ENCODE assay signal across 8 cellular contexts in genomic region chr12:67269632-67270578, GRCh38. TPM values are rescaled to one million over a fixed set of nuclear protein-coding genes. Genes with fewer than 3 reads are reported as not detected.
A peak's percentile ranks its signal among the peaks of the same experiment; 100 is the strongest.
DNase-seq lines count a peak whose midpoint lies in the region; ATAC-seq and TF ChIP-seq lines count a peak whose summit lies in the region.

No MANE protein-coding gene starts in this region.

- no peaks in the 10 kb centered on the region for H3K9me2 ChIP-seq in OCI-LY1 (ENCODE audit: low read depth, low read length)

- POLR2A ChIA-PET in BJ (lab: Charles Lee) = interaction anchor here (0.6 to 1.2 kb wide), 2 partner anchors 95 to 165 kb away, joined by 3 read pairs; no protein-coding TSS in a partner anchor

- H3K27ac ChIP-seq in OCI-LY1 (ENCODE audit: low read depth, low read length, poor library complexity, severe bottlenecking) = peak overlapping the region; percentile 88
- H3K27ac ChIP-seq in neutrophil = peak overlapping the region; percentile 93
- H3K27ac ChIP-seq in suprapubic skin = peak overlapping the region; percentile 98

- no peaks in the 10 kb centered on the region; the same call in 1 of the 2 replicates for H3K36me3 ChIP-seq in BJ (ENCODE audit: control insufficient read depth, insufficient read depth, low read length)
- H3K36me3 ChIP-seq in OCI-LY1 (ENCODE audit: insufficient read depth, low read length) = peaks cover 24% of the 10 kb centered on the region
- H3K36me3 ChIP-seq in neutrophil = no peaks in the 10 kb centered on the region
- no peaks in the 10 kb centered on the region for H3K36me3 ChIP-seq in suprapubic skin

- H2AFZ ChIP-seq in OCI-LY1 (ENCODE audit: low read length) = no peak overlapping the region

- peak overlapping the region; percentile 80 for H3K4me2 ChIP-seq in OCI-LY1 (ENCODE audit: low read length)

- TF ChIP-seq EP300 in suprapubic skin (IDR thresholded peaks at IDR 0.05) = no peak

- no peaks in the 10 kb centered on the region for H4K20me1 ChIP-seq in OCI-LY1 (ENCODE audit: insufficient read depth, low read length)

- no peaks in the 10 kb centered on the region for H3K9me3 ChIP-seq in OCI-LY1 (ENCODE audit: low read length)
- no peaks in the 10 kb centered on the region for H3K9me3 ChIP-seq in neutrophil
- no peaks in the 10 kb centered on the region for H3K9me3 ChIP-seq in suprapubic skin

- peaks cover 53% of the 10 kb centered on the region for H3K79me2 ChIP-seq in OCI-LY1 (ENCODE audit: insufficient read depth, low read length)

- no peaks in the 10 kb centered on the region for H3K27me3 ChIP-seq in BJ (ENCODE audit: control insufficient read depth, insufficient read depth, low read length)
- no peaks in the 10 kb centered on the region for H3K27me3 ChIP-seq in OCI-LY1 (ENCODE audit: insufficient read depth, low read length)
- H3K27me3 ChIP-seq in neutrophil = no peaks in the 10 kb centered on the region
- no peaks in the 10 kb centered on the region for H3K27me3 ChIP-seq in suprapubic skin

- TF ChIP-seq CTCF in BJ (IDR thresholded peaks at IDR 0.05; ENCODE audit: insufficient read depth, low read depth, low read length) (no peak), OCI-LY1 (IDR thresholded peaks at IDR 0.05; ENCODE audit: low read length) (no peak; the same call in 1 of the 2 replicates), fibroblast of villous mesenchyme (IDR thresholded peaks at IDR 0.05; ENCODE audit: insufficient read depth, low read depth, low read length) (no peak), neutrophil (IDR thresholded peaks at IDR 0.05) (no peak), suprapubic skin (IDR thresholded peaks at IDR 0.05) (no peak)

- H3K4me1 ChIP-seq in OCI-LY1 (ENCODE audit: insufficient read depth, low read length, severe bottlenecking) (peaks cover 43% of the 10 kb centered on the region), neutrophil (ENCODE audit: control insufficient read depth in 1 of 2, insufficient read depth in 1 of 2, low read depth in 1 of 2, low read length in 1 of 2) (peaks cover 19% of the 10 kb centered on the region in 2 experiments), suprapubic skin (peaks cover 50% of the 10 kb centered on the region)

- WGBS in suprapubic skin = 0% methylated on average over 30 of the region's 61 CpGs

- CTCF ChIA-PET in BJ (lab: Yijun Ruan, JAX) = interaction anchor here (0.6 to 2.0 kb wide), 4 partner anchors 9 to 156 kb away, joined by 3 to 7 read pairs (median 5); no protein-coding TSS in a partner anchor

- peak overlapping the region; percentile 95 for H3K9ac ChIP-seq in OCI-LY1 (ENCODE audit: low read length)

- TF ChIP-seq POLR2A in suprapubic skin (IDR thresholded peaks at IDR 0.05) = peak in 1 of 2 donors; percentile 32

- no peak for DNase-seq in BJ (ENCODE audit: low read depth)
- DNase-seq in activated T-helper 1 cell treated with anti-CD3 and anti-CD28 coated beads, Interleukin-2, amount 50 U/mL, for 16 hours (ENCODE audit: low read depth in 1 of 2, low spot score in 1 of 2) = peak; percentile 21 to 34
- DNase-seq in fibroblast of villous mesenchyme (ENCODE audit: low read depth) = peak; percentile 44
- peak in 1 of 2 donors; percentile 80 for DNase-seq in suprapubic skin (ENCODE audit: low spot score in 2 of 2)

- no peaks in the 10 kb centered on the region for H3F3A ChIP-seq in OCI-LY1 (ENCODE audit: insufficient read depth, low read length)

- peak; percentile 7 for ATAC-seq in GM19025 (IDR thresholded peaks at IDR 0.05; ENCODE audit: low read depth, unreplicated experiment)
- peak; percentile 20 for ATAC-seq in HG03432 (IDR thresholded peaks at IDR 0.05; ENCODE audit: unreplicated experiment)

- H3K4me3 ChIP-seq in BJ (ENCODE audit: low read depth, low read length) (peak overlapping the region; percentile 96), OCI-LY1 (ENCODE audit: low read depth, low read length, poor library complexity, severe bottlenecking) (peak overlapping the region; percentile 93), fibroblast of villous mesenchyme (ENCODE audit: low read depth, low read length) (peak overlapping the region; percentile 90), neutrophil (ENCODE audit: low read depth in 1 of 2, low read length in 1 of 2) (peak overlapping the region; percentile 69 to 100), suprapubic skin (peak overlapping the region; percentile 97)

RNA-seq across cellular contexts. Expression of gene CAND1, which starts 0.7 kb away (rescaled TPM):
- polyA plus RNA-seq in BJ (2011; rRNA removed) = 64.6 and 110 TPM in 2 replicates
- 56.3 and 63.9 TPM in 2 replicates for polyA minus RNA-seq in BJ (2011; rRNA and poly(A)+ RNA removed)
- total RNA-seq in fibroblast of villous mesenchyme (132 and 158 TPM in 2 replicates), suprapubic skin (100 to 1,000 TPM in 1 of 4 donors, 10 to 100 TPM in 3; 62.9 to 131 (median 72.3) TPM)
